Comparison of ENCODE assay signal across 1 cellular context in genomic region chr5:154386952-154387629, GRCh38.
TF ChIP-seq lines count a peak whose summit lies in the region.

No MANE protein-coding gene starts in this region.

TF ChIP-seq in A549, 52 proteins besides CTCF, POLR2A, EP300 and RAD21 (continued from another document):
- TF ChIP-seq TP53 (CRISPR knock-in tag; IDR thresholded peaks at IDR 0.05) (no peak), MYC (IDR thresholded peaks at IDR 0.05; ENCODE audit: borderline replicate concordance, low read length) (no peak), MAZ (IDR thresholded peaks at IDR 0.05; ENCODE audit: borderline replicate concordance, low read depth, low read length) (no peak), HOXA7 (CRISPR knock-in tag; IDR thresholded peaks at IDR 0.05) (no peak), HMGXB4 (CRISPR knock-in tag; IDR thresholded peaks at IDR 0.05; ENCODE audit: borderline replicate concordance) (no peak), EHF (CRISPR knock-in tag; IDR thresholded peaks at IDR 0.05) (no peak)
